Comparison of ENCODE assay signal across 15 cellular contexts in the genomic region with DNA sequence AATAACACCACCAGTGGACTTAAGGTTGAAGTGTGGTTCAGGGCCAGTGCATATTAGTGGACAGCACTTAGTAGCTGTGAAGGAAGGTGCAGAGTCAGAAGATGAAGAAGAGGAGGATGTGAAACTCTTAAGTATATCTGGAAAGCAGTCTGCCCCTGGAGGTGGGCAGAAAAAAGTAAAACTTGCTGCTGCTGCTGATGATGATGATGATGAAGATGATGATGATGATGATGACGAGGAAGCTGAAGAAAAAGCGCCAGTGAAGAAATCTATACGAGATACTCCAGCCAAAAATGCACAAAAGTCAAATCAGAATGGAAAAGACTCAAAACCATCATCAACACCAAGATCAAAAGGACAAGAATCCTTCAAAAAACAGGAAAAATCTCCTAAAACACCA. TPM values are rescaled to one million over a fixed set of nuclear protein-coding genes. Genes with fewer than 3 reads are reported as not detected.
"Had no signal": no experiment of that assay in that cellular context is flagged by ENCODE, and none has a peak within 500 bp of the region (broad histone marks: within the 10 kb centered on the region; RNA-seq: fewer than 3 reads in every experiment).

No MANE protein-coding gene starts in this region.

RNA-seq across cellular contexts. Expression of gene CLEC2D, which starts 26.1 kb away (rescaled TPM):
- total RNA-seq: ascending aorta had no signal

RNA-seq across cellular contexts. Expression of gene CLECL1, which starts 37.2 kb away (rescaled TPM):
- total RNA-seq: ascending aorta, cardiac muscle cell, cerebellum, endothelial cell of umbilical vein, fibroblast of lung, fibroblast of villous mesenchyme, gastroesophageal sphincter, hepatocyte, left ventricle myocardium superior, lung microvascular endothelial cell, occipital lobe, sigmoid colon, temporal lobe, tibial nerve had no signal
- polyA plus RNA-seq: cardiac muscle cell, endothelial cell of umbilical vein, fibroblast of lung, hepatocyte, keratinocyte had no signal
